Comparison of ENCODE assay signal across 10 cellular contexts in the genomic region with DNA sequence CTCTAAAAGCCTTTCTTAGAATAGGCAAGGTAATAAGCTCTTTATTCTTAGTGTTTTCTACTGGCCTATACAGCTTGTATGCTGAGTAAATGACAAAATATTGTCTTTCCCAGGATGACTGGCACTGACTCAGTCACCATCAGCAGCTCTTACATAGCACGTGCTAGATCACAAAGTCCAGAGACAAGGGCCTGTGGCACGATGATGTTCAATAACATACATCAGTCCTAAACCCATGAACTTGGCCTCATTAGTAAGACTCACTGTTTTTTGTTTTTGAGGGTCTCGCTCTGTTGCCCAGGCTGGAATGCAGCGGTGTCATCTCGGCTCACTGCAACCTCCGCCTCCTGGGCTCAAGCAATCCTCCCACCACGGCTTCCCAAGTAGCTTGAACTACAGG. TPM values are rescaled to one million over a fixed set of nuclear protein-coding genes. Genes with fewer than 3 reads are reported as not detected.
A peak's percentile ranks its signal among the peaks of the same experiment; 100 is the strongest.
DNase-seq lines count a peak whose midpoint lies in the region; ATAC-seq, FAIRE-seq and TF ChIP-seq lines count a peak whose summit lies in the region.
"Had no signal": no experiment of that assay in that cellular context is flagged by ENCODE, and none has a peak within 500 bp of the region (broad histone marks: within the 10 kb centered on the region; RNA-seq: fewer than 3 reads in every experiment).

No MANE protein-coding gene starts in this region.

- H3K9ac ChIP-seq in OCI-LY1 (ENCODE audit: low read length) (no peak overlapping the region), endodermal cell (ENCODE audit: extremely low read depth, low read length, poor library complexity, severe bottlenecking) (no peak overlapping the region)

- intact Hi-C loops in psoas muscle (cut with DNase I) = no loop called here
- intact Hi-C loops in pancreas (cut with DNase I) = no loop called here

- H3K9me3 Mint-ChIP-seq in endodermal cell = no peaks in the 10 kb centered on the region
- H3K9me3 Mint-ChIP-seq: natural killer cell treated with Interleukin-12 subunit alpha and Interleukin-12 subunit beta and Interleukin-15 and Interleukin-18, amount 100 ng/mL, for 72 hours had no signal

- H3K9me3 ChIP-seq in OCI-LY1 (ENCODE audit: low read length) = no peaks in the 10 kb centered on the region
- H3K9me3 ChIP-seq in endodermal cell (ENCODE audit: control insufficient read depth, low read length) = no peaks in the 10 kb centered on the region
- H3K9me3 ChIP-seq in psoas muscle = no peaks in the 10 kb centered on the region
- H3K9me3 ChIP-seq in pancreas = no peaks in the 10 kb centered on the region

- no peak for TF ChIP-seq CTCF in GM06990 (IDR thresholded peaks at IDR 0.05; ENCODE audit: insufficient read depth, low read length, poor library complexity, severe bottlenecking)
- no peak for TF ChIP-seq CTCF in OCI-LY1 (IDR thresholded peaks at IDR 0.05; ENCODE audit: low read length)
- TF ChIP-seq CTCF in endodermal cell (conservative IDR thresholded peaks at IDR 0.05) = no peak
- TF ChIP-seq CTCF in psoas muscle (IDR thresholded peaks at IDR 0.05) = no peak
- TF ChIP-seq CTCF in pancreas (IDR thresholded peaks at IDR 0.05) = no peak

- no peak for FAIRE-seq in pancreas (lab: Jason Lieb, UNC)

- H3K4me3 Mint-ChIP-seq in endodermal cell = no peak overlapping the region
- H3K4me3 Mint-ChIP-seq: natural killer cell treated with Interleukin-12 subunit alpha and Interleukin-12 subunit beta and Interleukin-15 and Interleukin-18, amount 100 ng/mL, for 72 hours had no signal

- H3K79me2 ChIP-seq in OCI-LY1 (ENCODE audit: insufficient read depth, low read length) = peaks cover 87% of the 10 kb centered on the region

- DNase-seq in GM06990 (ENCODE audit: extremely low read depth, insufficient read length) (peak; percentile 21), endodermal cell (no peak), psoas muscle (no peak), pancreas (no peak)
- DNase-seq: dermis blood vessel endothelial cell; stimulated activated CD4-positive, alpha-beta T cell treated with anti-CD3 and anti-CD28 coated beads, Interleukin-4, amount 100 ng/mL, for 4 hours had no signal

- H3K27me3 ChIP-seq in GM06990 (replicated peaks; ENCODE audit: control insufficient read depth, insufficient read depth, low read length) (no peaks in the 10 kb centered on the region), OCI-LY1 (ENCODE audit: insufficient read depth, low read length) (no peaks in the 10 kb centered on the region), endodermal cell (ENCODE audit: control insufficient read depth, insufficient read depth, low read length, poor library complexity, severe bottlenecking) (no peaks in the 10 kb centered on the region), psoas muscle (ENCODE audit: insufficient read depth in 3 of 3, low read length in 2 of 3) (no peaks in the 10 kb centered on the region), pancreas (no peaks in the 10 kb centered on the region)

- WGBS in endodermal cell (ENCODE audit: insufficient coverage in 1 of 2, insufficient read length in 1 of 2), 2 experiments = 95 to 96% methylated on average over 7 of the region's 7 CpGs
- 91 to 98% (median 94%) methylated on average over 7 of the region's 7 CpGs for WGBS in psoas muscle, 3 donors
- 87 to 92% methylated on average over 7 of the region's 7 CpGs for WGBS in pancreas, 2 donors

- H3K4me3 ChIP-seq in GM06990 (replicated peaks; ENCODE audit: low read depth, low read length) = no peak overlapping the region
- no peak overlapping the region for H3K4me3 ChIP-seq in OCI-LY1 (ENCODE audit: low read depth, low read length, poor library complexity, severe bottlenecking)
- no peak overlapping the region for H3K4me3 ChIP-seq in endodermal cell (ENCODE audit: low read length)
- H3K4me3 ChIP-seq in psoas muscle = no peak overlapping the region
- H3K4me3 ChIP-seq in pancreas = no peak overlapping the region

- peak overlapping the region; percentile 98 for H3K27ac Mint-ChIP-seq in endodermal cell

- H3F3A ChIP-seq in OCI-LY1 (ENCODE audit: insufficient read depth, low read length) = peaks cover 6% of the 10 kb centered on the region

- H3K4me1 Mint-ChIP-seq in endodermal cell = peaks cover 67% of the 10 kb centered on the region

- no peak overlapping the region for H2AFZ ChIP-seq in OCI-LY1 (ENCODE audit: low read length)

- no peaks in the 10 kb centered on the region for H3K9me2 ChIP-seq in OCI-LY1 (ENCODE audit: low read depth, low read length)

- ATAC-seq in psoas muscle = no peak
- ATAC-seq in GM21367 (IDR thresholded peaks at IDR 0.05; ENCODE audit: unreplicated experiment) = no peak
- ATAC-seq in HG02938 (IDR thresholded peaks at IDR 0.05; ENCODE audit: unreplicated experiment) = no peak
- no peak for ATAC-seq in pancreas

- H3K27ac ChIP-seq in OCI-LY1 (ENCODE audit: low read depth, low read length, poor library complexity, severe bottlenecking) (peak overlapping the region; percentile 30), endodermal cell (ENCODE audit: low read depth, low read length) (no peak overlapping the region), psoas muscle (peak overlapping the region; percentile 56), pancreas (no peak overlapping the region)

- peaks cover 6% of the 10 kb centered on the region for H3K36me3 Mint-ChIP-seq in endodermal cell (ENCODE audit: low read depth)
- H3K36me3 Mint-ChIP-seq: natural killer cell treated with Interleukin-12 subunit alpha and Interleukin-12 subunit beta and Interleukin-15 and Interleukin-18, amount 100 ng/mL, for 72 hours had no signal

- H3K36me3 ChIP-seq in GM06990 (ENCODE audit: control insufficient read depth, insufficient read depth, low read length) = no peaks in the 10 kb centered on the region
- H3K36me3 ChIP-seq in OCI-LY1 (ENCODE audit: insufficient read depth, low read length) = no peaks in the 10 kb centered on the region; the same call in 1 of the 2 replicates
- peaks cover 16% of the 10 kb centered on the region for H3K36me3 ChIP-seq in endodermal cell (ENCODE audit: control insufficient read depth, insufficient read depth, low read length)
- no peaks in the 10 kb centered on the region for H3K36me3 ChIP-seq in psoas muscle (ENCODE audit: insufficient read depth in 1 of 2, low read depth in 1 of 2)
- no peaks in the 10 kb centered on the region for H3K36me3 ChIP-seq in pancreas

- H3K4me2 ChIP-seq in OCI-LY1 (ENCODE audit: low read length) = no peak overlapping the region; the same call in 1 of the 2 replicates

- H3K4me1 ChIP-seq in OCI-LY1 (ENCODE audit: insufficient read depth, low read length, severe bottlenecking) (peaks cover 84% of the 10 kb centered on the region), endodermal cell (ENCODE audit: control insufficient read depth, insufficient read depth, low read length) (peaks cover 32% of the 10 kb centered on the region), psoas muscle (peaks cover 82% of the 10 kb centered on the region), pancreas (peaks cover 5 to 28% (median 21%) of the 10 kb centered on the region in 3 donors)

- no peaks in the 10 kb centered on the region for H4K20me1 ChIP-seq in OCI-LY1 (ENCODE audit: insufficient read depth, low read length)

- no peaks in the 10 kb centered on the region for H3K27me3 Mint-ChIP-seq in endodermal cell (ENCODE audit: insufficient read depth)
- H3K27me3 Mint-ChIP-seq: natural killer cell treated with Interleukin-12 subunit alpha and Interleukin-12 subunit beta and Interleukin-15 and Interleukin-18, amount 100 ng/mL, for 72 hours had no signal

RNA-seq across cellular contexts. Expression of gene CELF1, which starts 42.7 kb away (rescaled TPM):
- total RNA-seq in endodermal cell = 100 to 1,000 TPM; 202 to 205 TPM
- polyA plus RNA-seq in endodermal cell (2013, experiment 1 of 2) = 89.3 TPM
- polyA plus RNA-seq in endodermal cell (2013, experiment 2 of 2) = 85.0 TPM
- 100 to 1,000 TPM in 3 of 4 donors, 10 to 100 TPM in 1; 79.0 to 193 (median 140) TPM for total RNA-seq in psoas muscle
- 100 to 1,000 TPM in 1 of 3 donors, 10 to 100 TPM in 2; 40.1 to 112 (median 92.5) TPM for polyA plus RNA-seq in psoas muscle
- total RNA-seq in pancreas = 10 to 100 TPM; 31.0 to 56.3 (median 38.4) TPM
- 10 to 100 TPM; 20.0 to 29.5 TPM for polyA plus RNA-seq in pancreas

RNA-seq across cellular contexts. Expression of gene PTPMT1, which starts 55.2 kb away (rescaled TPM):
- total RNA-seq in endodermal cell (10 to 100 TPM; 55.8 to 65.0 TPM), psoas muscle (10 to 100 TPM; 20.9 to 37.8 (median 27.0) TPM), pancreas (10 to 100 TPM; 15.7 to 24.7 (median 19.6) TPM)
- 49.6 TPM for polyA plus RNA-seq in endodermal cell (2013, experiment 1 of 2)
- 45.3 TPM for polyA plus RNA-seq in endodermal cell (2013, experiment 2 of 2)
- polyA plus RNA-seq in psoas muscle (10 to 100 TPM; 34.5 to 40.3 (median 38.7) TPM), pancreas (10 to 100 TPM; 24.6 to 34.3 TPM)

Comparison
In these comparisons a context has a peak if more than half of its experiments do, and no peak if none do; other contexts are left out.
1. H3K27ac ChIP-seq: peak in OCI-LY1 (single experiment) and psoas muscle (single experiment); none in endodermal cell (single experiment) and pancreas (0 of 4).